18 cellular contexts compared by ENCODE assay signal in the genomic region with DNA sequence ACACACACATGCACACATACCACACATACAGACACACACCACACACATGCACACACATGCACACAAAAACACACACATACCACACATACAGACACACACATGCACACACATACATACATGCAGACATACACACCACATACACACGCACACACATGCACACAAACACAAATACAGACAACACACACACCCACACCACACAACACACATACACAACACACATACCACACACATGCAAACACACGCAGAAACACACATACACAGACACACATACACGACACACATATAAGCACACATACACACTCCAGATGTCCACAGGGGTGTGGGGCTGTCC.
DNase-seq lines count a peak whose midpoint lies in the region; ATAC-seq, FAIRE-seq and TF ChIP-seq lines count a peak whose summit lies in the region.
"Had no signal": no experiment of that assay in that cellular context is flagged by ENCODE, and none has a peak within 500 bp of the region (broad histone marks: within the 10 kb centered on the region; RNA-seq: fewer than 3 reads in every experiment).

No MANE protein-coding gene starts in this region.

- no peak overlapping the region for H3K4me3 Mint-ChIP-seq in H9
- H3K4me3 Mint-ChIP-seq: CD8-positive, alpha-beta memory T cell; IgD-negative memory B cell had no signal

- CTCF ChIA-PET in HepG2 (lab: Yijun Ruan, JAX; ENCODE audit: low intra/inter-chr PET ratio, low total read pairs) (no interaction called here), K562 (lab: Yijun Ruan, JAX; ENCODE audit: low intra/inter-chr PET ratio) (no interaction called here)

- H2AK5ac ChIP-seq in H9 (ENCODE audit: insufficient read length, low read length), result no peak overlapping the region

- no peak for TF ChIP-seq CTCF in HepG2 (CRISPR knock-in tag; IDR thresholded peaks at IDR 0.05)
- no peak for TF ChIP-seq CTCF in right lobe of liver (IDR thresholded peaks at IDR 0.05)
- no peak for TF ChIP-seq CTCF in H9 (conservative IDR thresholded peaks at IDR 0.05)
- TF ChIP-seq CTCF in K562 (IDR thresholded peaks at IDR 0.05 in 2 of 3, conservative IDR thresholded peaks at IDR 0.05 in 1 of 3; ENCODE audit: insufficient read depth in 2 of 3, low read depth in 1 of 3, low read length in 3 of 3), result no peak

- no peak overlapping the region for H2BK120ac ChIP-seq in H9 (ENCODE audit: low read depth, low read length, poor library complexity, severe bottlenecking)

- H3K36me3 Mint-ChIP-seq in H9 (ENCODE audit: insufficient read depth in 1 of 3, low read depth in 3 of 3), result no peaks in the 10 kb centered on the region
- H3K36me3 Mint-ChIP-seq: CD8-positive, alpha-beta memory T cell; IgD-negative memory B cell had no signal

- peaks cover 5 to 9% of the 10 kb centered on the region in 2 experiments for H3K9me3 Mint-ChIP-seq in H9

- H2BK5ac ChIP-seq in H9 (ENCODE audit: insufficient read length, low read length), result no peak overlapping the region

- peak overlapping the region; percentile 50 for H3K18ac ChIP-seq in H9 (ENCODE audit: insufficient read length, low read depth, low read length)

- no peak overlapping the region for H4K8ac ChIP-seq in H9 (replicated peaks; ENCODE audit: insufficient read length, low read depth, low read length)

- H3K4ac ChIP-seq in H9 (ENCODE audit: low read depth, low read length), result no peak overlapping the region

- H2AFZ ChIP-seq in HepG2 (ENCODE audit: low read length), result no peak overlapping the region
- no peak overlapping the region for H2AFZ ChIP-seq in H9 (ENCODE audit: low read length)
- H2AFZ ChIP-seq in K562 (ENCODE audit: low read depth, low read length), result no peak overlapping the region

- H2BK12ac ChIP-seq in H9 (ENCODE audit: insufficient read length, low read depth, low read length), result no peak overlapping the region

- no peak overlapping the region for H3K27ac Mint-ChIP-seq in H9
- H3K27ac Mint-ChIP-seq: CD8-positive, alpha-beta memory T cell; IgD-negative memory B cell had no signal

- no peak for TF ChIP-seq EP300 in HepG2 (IDR thresholded peaks at IDR 0.05; ENCODE audit: low read depth in 2 of 2, low read length in 2 of 2)
- TF ChIP-seq EP300 in HepG2 (CRISPR knock-in tag; IDR thresholded peaks at IDR 0.05; ENCODE audit: borderline replicate concordance), result no peak
- no peak for TF ChIP-seq EP300 in K562 (IDR thresholded peaks at IDR 0.05; ENCODE audit: low read length)

- no peak overlapping the region for H3K4me2 ChIP-seq in HepG2 (ENCODE audit: low read depth, low read length)
- H3K4me2 ChIP-seq in H9 (ENCODE audit: insufficient read depth, insufficient read length, low read length), result no peak overlapping the region
- no peak overlapping the region for H3K4me2 ChIP-seq in K562 (ENCODE audit: insufficient read depth, low read length)

- H3K4me1 Mint-ChIP-seq in H9, result peaks cover 0 to 5% of the 10 kb centered on the region in 2 experiments; a peak in 1 of 4 replicates
- H3K4me1 Mint-ChIP-seq: CD8-positive, alpha-beta memory T cell; IgD-negative memory B cell had no signal

- peak overlapping the region; percentile 11 for H4K5ac ChIP-seq in H9 (ENCODE audit: insufficient read length, low read depth, low read length)

- H3K23ac ChIP-seq in H9 (ENCODE audit: insufficient read length, low read depth, low read length), result no peak overlapping the region

- H3K36me3 ChIP-seq in HepG2 (replicated peaks in 1 of 2; ENCODE audit: control insufficient read depth in 1 of 2, insufficient read depth in 2 of 2, low read length in 2 of 2), result no peaks in the 10 kb centered on the region
- H3K36me3 ChIP-seq in right lobe of liver, result no peaks in the 10 kb centered on the region
- no peaks in the 10 kb centered on the region for H3K36me3 ChIP-seq in K562 (ENCODE audit: control insufficient read depth, insufficient read depth, low read length)
- H3K36me3 ChIP-seq: BE2C had no signal

- H3K4me3 ChIP-seq in HepG2 (replicated peaks in 1 of 3; ENCODE audit: insufficient read depth in 1 of 3, low read depth in 2 of 3, low read length in 3 of 3) (no peak overlapping the region), right lobe of liver (no peak overlapping the region), K562 (no peak overlapping the region)

- no peak overlapping the region for H4K91ac ChIP-seq in H9 (ENCODE audit: insufficient read length, low read depth, low read length)

- FAIRE-seq in HepG2 (lab: Jason Lieb, UNC) (no peak), K562 (lab: Jason Lieb, UNC) (peak; percentile 49), urothelium cell line (lab: Jason Lieb, UNC) (peak; percentile 97)
- FAIRE-seq: GM12892, GM19239 had no signal

- H3K27ac ChIP-seq in HepG2 (ENCODE audit: extremely low read length, insufficient read depth, low read length) (no peak overlapping the region), right lobe of liver (no peak overlapping the region), H9 (ENCODE audit: insufficient read length, low read depth, low read length) (no peak overlapping the region), K562 (ENCODE audit: extremely low read depth, low read depth, low read length) (no peak overlapping the region), caudate nucleus (ENCODE audit: low read depth, low read length) (no peak overlapping the region)
- H3K27ac ChIP-seq: HL-60 had no signal

- TF ChIP-seq RAD21 in HepG2 (CRISPR knock-in tag; IDR thresholded peaks at IDR 0.05) (no peak), K562 (CRISPR knock-in tag; conservative IDR thresholded peaks at IDR 0.05 in 1 of 2, IDR thresholded peaks at IDR 0.05 in 1 of 2) (no peak)

- H2BK20ac ChIP-seq in H9 (ENCODE audit: low read depth, low read length, poor library complexity, severe bottlenecking), result no peak overlapping the region

- in situ Hi-C loops in HepG2 (cut with HindIII; ENCODE audit: extremely low pct_ligation_motif_present, low pct_unique_long_range_greater_than_20kb), result no loop called here
- in situ Hi-C loops in K562 (cut with MboI), result no loop called here

- no peak for TF ChIP-seq POLR2A in HepG2 (IDR thresholded peaks at IDR 0.05; ENCODE audit: insufficient read depth in 1 of 2, low read depth in 2 of 2, low read length in 2 of 2)
- no peak for TF ChIP-seq POLR2A in right lobe of liver (IDR thresholded peaks at IDR 0.05)
- no peak for TF ChIP-seq POLR2A in K562 (conservative IDR thresholded peaks at IDR 0.05)

- H3K14ac ChIP-seq in H9 (ENCODE audit: insufficient read depth, low read length), result no peak overlapping the region

- intact Hi-C loops in HepG2 (cut with micrococcal nuclease; ENCODE audit: unreplicated experiment) (no loop called here), right lobe of liver (cut with DNase I) (loop anchor here in 1 of 2 donors (10.0 kb wide), 1 partner anchor 386 kb away; no protein-coding TSS in a partner anchor), K562 (cut with micrococcal nuclease) (no loop called here)

- no peaks in the 10 kb centered on the region for H4K20me1 ChIP-seq in HepG2 (ENCODE audit: insufficient read depth, low read length)
- H4K20me1 ChIP-seq in H9 (ENCODE audit: control insufficient read depth, insufficient read depth, insufficient read length), result peaks cover 2% of the 10 kb centered on the region
- H4K20me1 ChIP-seq in K562 (replicated peaks; ENCODE audit: control insufficient read depth, insufficient read depth, low read length), result no peaks in the 10 kb centered on the region

- peaks cover 3 to 40% of the 10 kb centered on the region in 2 experiments; a peak in 2 of 5 replicates for H3K27me3 ChIP-seq in HepG2 (ENCODE audit: control insufficient read depth in 1 of 2, insufficient read depth in 2 of 2, low read length in 2 of 2)
- no peaks in the 10 kb centered on the region for H3K27me3 ChIP-seq in right lobe of liver
- no peaks in the 10 kb centered on the region for H3K27me3 ChIP-seq in H9 (ENCODE audit: insufficient read depth, low read length)
- peaks cover 3 to 48% of the 10 kb centered on the region in 2 experiments for H3K27me3 ChIP-seq in K562 (ENCODE audit: control insufficient read depth in 2 of 2, insufficient read depth in 2 of 2, low read length in 2 of 2)
- H3K27me3 ChIP-seq: BE2C had no signal

- H3K4me1 ChIP-seq in HepG2 (ENCODE audit: insufficient read depth, low read length), result no peaks in the 10 kb centered on the region
- no peaks in the 10 kb centered on the region for H3K4me1 ChIP-seq in right lobe of liver
- H3K4me1 ChIP-seq in H9 (ENCODE audit: insufficient read depth, low read length), result no peaks in the 10 kb centered on the region
- H3K4me1 ChIP-seq in K562 (replicated peaks in 1 of 2; ENCODE audit: control insufficient read depth in 2 of 2, insufficient read depth in 2 of 2, low read length in 2 of 2), result peaks cover 0 to 8% of the 10 kb centered on the region in 2 experiments; a peak in 2 of 5 replicates
- H3K4me1 ChIP-seq: BE2C, Caco-2 had no signal

- no peaks in the 10 kb centered on the region for H3K9me3 ChIP-seq in HepG2 (ENCODE audit: low read length)
- no peaks in the 10 kb centered on the region for H3K9me3 ChIP-seq in right lobe of liver
- no peaks in the 10 kb centered on the region for H3K9me3 ChIP-seq in H9 (ENCODE audit: control insufficient read depth, low read depth, low read length)
- H3K9me3 ChIP-seq in K562 (replicated peaks; ENCODE audit: control insufficient read depth, insufficient read depth, low read depth, low read length), result no peaks in the 10 kb centered on the region
- H3K9me3 ChIP-seq: BE2C, Caco-2 had no signal

- WGBS in HepG2 (ENCODE audit: low lambda C conversion rate), result 80% methylated on average over 3 of the region's 3 CpGs
- WGBS in right lobe of liver (ENCODE audit: insufficient coverage, low coverage, low lambda C conversion rate, missing lambda C conversion rate), result 88% methylated on average over 3 of the region's 3 CpGs
- 100% methylated on average over 1 of the region's 3 CpGs for WGBS in H9 (ENCODE audit: extremely low coverage, insufficient read length, low lambda C conversion rate)
- WGBS in K562 (ENCODE audit: insufficient coverage, low coverage, missing lambda C conversion rate), result 0% methylated on average over 1 of the region's 3 CpGs

- H3T11ph ChIP-seq in H9 (ENCODE audit: low read length), result no peak overlapping the region

- ATAC-seq in HepG2, result no peak
- no peak for ATAC-seq in right lobe of liver
- no peak for ATAC-seq in K562

- POLR2A ChIA-PET in HepG2 (lab: Yijun Ruan, JAX) (no interaction called here), K562 (lab: Yijun Ruan, JAX) (no interaction called here)

- no peak overlapping the region for H2BK15ac ChIP-seq in H9 (ENCODE audit: low read depth, low read length)

- H3K23me2 ChIP-seq in H9 (ENCODE audit: insufficient read length, low read depth, low read length, poor library complexity, severe bottlenecking), result no peaks in the 10 kb centered on the region

- no TSS peak for BruUV-seq in HepG2 (replicated peaks; lab: Mats Ljungman, UMichigan)
- BruUV-seq in K562 (replicated peaks; lab: Mats Ljungman, UMichigan), result no TSS peak

- no peak overlapping the region for H3K56ac ChIP-seq in H9 (ENCODE audit: insufficient read length, low read depth, low read length)

- H3K27me3 Mint-ChIP-seq in H9 (ENCODE audit: low read depth), result no peaks in the 10 kb centered on the region; the same call in 1 of the 2 replicates
- H3K27me3 Mint-ChIP-seq: IgD-negative memory B cell had no signal

- H3K9me1 ChIP-seq in K562 (ENCODE audit: control insufficient read depth, insufficient read depth, low read length), result no peaks in the 10 kb centered on the region

- no peaks in the 10 kb centered on the region for H3K79me1 ChIP-seq in H9 (ENCODE audit: insufficient read depth, low read depth, low read length, poor library complexity, severe bottlenecking)

- H3K79me2 ChIP-seq in HepG2 (ENCODE audit: insufficient read depth, low read length) (no peaks in the 10 kb centered on the region), H9 (ENCODE audit: insufficient read depth, low read length) (no peaks in the 10 kb centered on the region), K562 (ENCODE audit: control insufficient read depth, insufficient read depth, low read length) (no peaks in the 10 kb centered on the region)

- DNase-seq in HepG2 (ENCODE audit: low spot score) (no peak), right lobe of liver (no peak), H9 (no peak), K562 (ENCODE audit: extremely low read depth in 1 of 4, low spot score in 3 of 4) (no peak), urothelium cell line (ENCODE audit: low spot score) (no peak), caudate nucleus (lab: John Stamatoyannopoulos, UW) (no peak), NCI-H146 treated with DMSO at 0.1 percent for 48 hours (lab: John Stamatoyannopoulos, UW; ENCODE audit: unreplicated experiment) (no peak), hepatic stellate cell (ENCODE audit: low spot score) (no peak)
- DNase-seq: CD8-positive, alpha-beta memory T cell; DND-41; GDM1; HCEC 1CT had no signal

- H3K9ac ChIP-seq in HepG2 (ENCODE audit: insufficient read depth, low read depth, low read length) (no peak overlapping the region), H9 (ENCODE audit: extremely low read depth, insufficient read length, low read length) (no peak overlapping the region), K562 (ENCODE audit: insufficient read depth in 1 of 2, low read depth in 2 of 2, low read length in 2 of 2) (no peak overlapping the region)
